8 cellular contexts compared by ENCODE assay signal in genomic region chr12:109020750-109021380, GRCh38. TPM values are rescaled to one million over a fixed set of nuclear protein-coding genes. Genes with fewer than 3 reads are reported as not detected.
DNase-seq lines count a peak whose midpoint lies in the region; ATAC-seq and TF ChIP-seq lines count a peak whose summit lies in the region.

TSS of gene SVOP (minus strand) at chr12:109021068. CDS start at chr12:109020868, 200 bp downstream.

- peaks cover 63% of the 10 kb centered on the region for H3K27me3 Mint-ChIP-seq in central memory CD8-positive, alpha-beta T cell
- peaks cover 9 to 14% (median 10%) of the 10 kb centered on the region in 3 donors for H3K27me3 Mint-ChIP-seq in immature natural killer cell (ENCODE audit: low read depth in 3 of 3)

- TF ChIP-seq CTCF in GM10266 (IDR thresholded peaks at IDR 0.05; ENCODE audit: control insufficient read depth, insufficient read depth, low read depth, missing control alignments), result no peak
- TF ChIP-seq CTCF in spleen (IDR thresholded peaks at IDR 0.05 in 8 of 11, conservative IDR thresholded peaks at IDR 0.05 in 3 of 11), result no peak

- intact Hi-C loops in spleen (cut with DNase I; ENCODE audit: low total_unique reads), result no loop called here

- peak; percentile 24 for ATAC-seq in central memory CD8-positive, alpha-beta T cell (replicated peaks; ENCODE audit: extremely low read depth, poor library complexity, severe bottlenecking)
- no peak for ATAC-seq in HG02678 (IDR thresholded peaks at IDR 0.05; ENCODE audit: unreplicated experiment)
- ATAC-seq in GM21619 (IDR thresholded peaks at IDR 0.05; ENCODE audit: unreplicated experiment), result no peak

- peak within 1 kb of the TSS in 1 of 8 donors; percentile 15 for H3K4me3 ChIP-seq in spleen

- H3K36me3 ChIP-seq in spleen, result no peaks in the 10 kb centered on the region

- no peak within 1 kb of the TSS for H3K27ac ChIP-seq in spleen

- H3K4me1 ChIP-seq in spleen, result peaks cover 0 to 8% (median 4%) of the 10 kb centered on the region in 6 donors

- no peaks in the 10 kb centered on the region for H3K9me3 ChIP-seq in spleen

- no peaks in the 10 kb centered on the region for H3K4me1 Mint-ChIP-seq in central memory CD8-positive, alpha-beta T cell
- H3K4me1 Mint-ChIP-seq in immature natural killer cell, result no peaks in the 10 kb centered on the region

- no peaks in the 10 kb centered on the region for H3K9me3 Mint-ChIP-seq in central memory CD8-positive, alpha-beta T cell
- H3K9me3 Mint-ChIP-seq in immature natural killer cell, result no peaks in the 10 kb centered on the region

- no peak for TF ChIP-seq POLR2A in spleen (IDR thresholded peaks at IDR 0.05)

- DNase-seq in GM10266 (ENCODE audit: extremely low spot score), result peak; percentile 25
- DNase-seq in NCI-H1694 treated with DMSO at 0.1 percent for 48 hours (lab: John Stamatoyannopoulos, UW), result peak; percentile 50
- DNase-seq in T1000 (lab: John Stamatoyannopoulos, UW), result peak; percentile 14
- no peak for DNase-seq in central memory CD8-positive, alpha-beta T cell (ENCODE audit: low spot score in 2 of 2)
- peak; percentile 2 to 3 (median 2) for DNase-seq in immature natural killer cell
- peak; percentile 79 for DNase-seq in spleen

- H3K27ac Mint-ChIP-seq in central memory CD8-positive, alpha-beta T cell (ENCODE audit: low read depth), result no peak within 1 kb of the TSS
- H3K27ac Mint-ChIP-seq in immature natural killer cell, result no peak within 1 kb of the TSS

- H3K27me3 ChIP-seq in spleen (replicated peaks in 1 of 7), result peaks cover 0 to 57% (median 9%) of the 10 kb centered on the region in 7 donors

- H3K4me3 Mint-ChIP-seq in central memory CD8-positive, alpha-beta T cell, result no peak within 1 kb of the TSS
- H3K4me3 Mint-ChIP-seq in immature natural killer cell, result no peak within 1 kb of the TSS

- H3K36me3 Mint-ChIP-seq in central memory CD8-positive, alpha-beta T cell (ENCODE audit: insufficient read depth), result no peaks in the 10 kb centered on the region
- no peaks in the 10 kb centered on the region for H3K36me3 Mint-ChIP-seq in immature natural killer cell

- 5 to 7% (median 6%) methylated on average over 26 to 31 of the region's 31 CpGs for WGBS in spleen, 5 donors

RNA-seq across cellular contexts. Expression of gene SVOP, which starts in this region (rescaled TPM):
- polyA plus RNA-seq in immature natural killer cell (not detected), spleen (not detected)
- total RNA-seq in spleen, result not detected

Comparison
In these comparisons a context has a peak if more than half of its experiments do, and no peak if none do; other contexts are left out.
1. Peak in DNase-seq in immature natural killer cell; RNA of the gene not detected or under 1 TPM.
2. Peak in DNase-seq in spleen; RNA of the gene not detected or under 1 TPM.
3. DNase-seq: peak in GM10266 (single experiment), NCI-H1694 treated with DMSO at 0.1 percent for 48 hours (single experiment) and T1000 (single experiment); none in central memory CD8-positive, alpha-beta T cell (0 of 2).